ENCODE assay signal across 2 cellular contexts in genomic region chr1:219105893-219106292, GRCh38.
TF ChIP-seq lines count a peak whose summit lies in the region.

No MANE protein-coding gene starts in this region.

TF ChIP-seq in GM23338, 12 proteins besides CTCF, POLR2A, EP300 and RAD21 (continued from another document):
- TF ChIP-seq REST (IDR thresholded peaks at IDR 0.05; ENCODE audit: unreplicated experiment) (no peak), EZH2phosphoT487 (IDR thresholded peaks at IDR 0.05; ENCODE audit: unreplicated experiment) (no peak), EZH2 (IDR thresholded peaks at IDR 0.05; ENCODE audit: low read depth, unreplicated experiment) (no peak), ZNF462 (CRISPR knock-in tag; IDR thresholded peaks at IDR 0.05) (no peak), NANOG (IDR thresholded peaks at IDR 0.05; ENCODE audit: borderline replicate concordance) (peak; percentile 53; the same call in 1 of the 2 replicates)
TF ChIP-seq in GM23338: peak in this region for 1.

TF ChIP-seq in WTC11, 78 proteins besides CTCF, POLR2A, EP300 and RAD21 (continued from another document):
- no peak for TF ChIP-seq ZNF512 (CRISPR knock-in tag; IDR thresholded peaks at IDR 0.05; ENCODE audit: borderline replicate concordance)
- no peak for TF ChIP-seq ZNF219 (CRISPR knock-in tag; IDR thresholded peaks at IDR 0.05; ENCODE audit: borderline replicate concordance)
